8 cellular contexts compared by ENCODE assay signal in the genomic region with DNA sequence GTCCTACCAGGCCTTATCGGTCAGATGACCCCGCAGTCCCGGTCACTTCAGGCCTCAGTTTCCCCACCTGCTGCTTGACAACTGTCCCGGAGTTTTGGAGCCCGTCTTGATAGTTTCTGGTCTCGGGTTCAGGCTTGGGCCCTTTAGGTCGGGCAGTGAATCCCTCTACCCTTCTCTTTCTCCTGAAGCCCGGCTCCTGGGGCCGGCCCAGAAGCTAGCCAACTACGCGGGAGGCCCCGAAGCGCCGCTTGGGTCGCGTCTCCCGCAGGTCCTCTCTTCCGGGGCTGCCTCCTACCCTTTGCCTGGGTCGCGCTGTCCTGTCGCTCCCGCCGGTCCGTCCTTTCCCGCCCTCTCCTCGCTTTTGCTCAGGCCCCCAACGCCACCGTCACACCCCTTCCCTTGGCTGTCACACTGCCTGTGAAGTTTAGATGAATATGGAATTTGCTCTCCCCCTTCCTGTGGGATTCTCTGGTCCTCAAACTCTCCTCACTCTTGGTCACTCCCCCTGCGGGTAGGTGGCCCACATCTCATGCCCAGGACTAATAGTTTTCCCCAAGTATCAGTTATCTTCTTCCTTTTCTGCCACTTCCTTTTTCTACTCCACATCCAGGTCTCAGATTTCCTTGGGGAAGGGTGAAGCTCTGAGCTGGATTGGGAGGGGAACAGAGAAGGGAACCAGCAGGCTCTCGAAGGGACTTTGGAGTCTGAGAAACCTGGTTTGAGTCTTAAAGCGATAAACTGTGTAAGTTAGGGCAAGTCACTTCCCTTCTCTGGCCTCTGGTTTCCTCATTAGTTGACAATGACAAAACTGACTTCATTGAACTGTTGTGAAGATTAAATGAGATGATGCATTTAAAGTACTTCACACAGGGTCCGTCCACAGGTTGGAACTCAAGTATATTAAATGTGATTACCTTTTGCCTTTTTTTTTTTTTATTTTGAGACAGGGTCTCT. TPM values are rescaled to one million over a fixed set of nuclear protein-coding genes. Genes with fewer than 3 reads are reported as not detected.
A peak's percentile ranks its signal among the peaks of the same experiment; 100 is the strongest.
DNase-seq lines count a peak whose midpoint lies in the region; ATAC-seq and TF ChIP-seq lines count a peak whose summit lies in the region.

No MANE protein-coding gene starts in this region.

- H3K9me3 Mint-ChIP-seq in T-cell: no peaks in the 10 kb centered on the region
- no peaks in the 10 kb centered on the region for H3K9me3 Mint-ChIP-seq in neural crest cell

- H3K4me3 Mint-ChIP-seq in T-cell: peak overlapping the region; percentile 86 to 94 (median 90)
- H3K4me3 Mint-ChIP-seq in neural crest cell: peak overlapping the region; percentile 93

- TF ChIP-seq POLR2A in esophagus muscularis mucosa (IDR thresholded peaks at IDR 0.05; ENCODE audit: low read depth): no peak

- TF ChIP-seq EP300 in esophagus muscularis mucosa (IDR thresholded peaks at IDR 0.05): no peak

- H3K4me1 ChIP-seq in HEK293 (ENCODE audit: control insufficient read depth, insufficient read depth, low read length): peaks cover 2% of the 10 kb centered on the region; the same call in 1 of the 2 replicates
- H3K4me1 ChIP-seq in esophagus muscularis mucosa: peaks cover 28 to 60% (median 45%) of the 10 kb centered on the region in 4 donors

- ATAC-seq in T-cell (replicated peaks in 1 of 4) (no peak), GM18498 (IDR thresholded peaks at IDR 0.05; ENCODE audit: unreplicated experiment) (no peak), HG03280 (IDR thresholded peaks at IDR 0.05; ENCODE audit: unreplicated experiment) (no peak)

- POLR2A ChIA-PET in HEK293 (lab: Yijun Ruan, JAX): interaction anchor here (1.4 to 1.8 kb wide), 4 partner anchors 8 to 20 kb away, joined by 5 to 9 read pairs (median 6); partner anchors contain the start of genes CNIH2 and YIF1A
- POLR2A ChIA-PET in T-cell (lab: Charles Lee): interaction anchor here in 1 of 2 donors (0.5 kb wide), 2 partner anchors 385 to 1160 kb away, joined by 3 to 6 read pairs; no protein-coding TSS in a partner anchor

- H3K4me1 Mint-ChIP-seq in T-cell (peaks cover 41 to 55% (median 48%) of the 10 kb centered on the region in 3 donors), neural crest cell (peaks cover 25% of the 10 kb centered on the region)

- H3K4me3 ChIP-seq in HEK293 (ENCODE audit: low read depth, low read length): peak overlapping the region; percentile 92
- peak overlapping the region; percentile 71 to 95 (median 83) for H3K4me3 ChIP-seq in esophagus muscularis mucosa

- H3K27me3 ChIP-seq in esophagus muscularis mucosa: no peaks in the 10 kb centered on the region

- TF ChIP-seq CTCF in C4-2B (conservative IDR thresholded peaks at IDR 0.05): no peak; the same call in 1 of the 2 replicates
- peak; percentile 29; the same call in 1 of the 2 replicates for TF ChIP-seq CTCF in HEK293 (tag by site-specific recombination; IDR thresholded peaks at IDR 0.05)
- TF ChIP-seq CTCF in esophagus muscularis mucosa (IDR thresholded peaks at IDR 0.05): peak in 1 of 3 experiments; percentile 5
- peak; percentile 46 for TF ChIP-seq CTCF in neural crest cell (conservative IDR thresholded peaks at IDR 0.05)

- no peak for DNase-seq in T-cell
- DNase-seq in esophagus muscularis mucosa (ENCODE audit: extremely low spot score): no peak
- DNase-seq in neural crest cell (ENCODE audit: low read depth, low spot score): no peak
- DNase-seq in NCI-H2081 (lab: John Stamatoyannopoulos, UW): no peak

- H3K36me3 ChIP-seq in HEK293 (ENCODE audit: control insufficient read depth in 2 of 2, insufficient read depth in 1 of 2, low read length in 2 of 2): peaks cover 0 to 66% of the 10 kb centered on the region in 2 experiments; a peak in 2 of 3 replicates
- peaks cover 27 to 58% (median 51%) of the 10 kb centered on the region in 4 donors for H3K36me3 ChIP-seq in esophagus muscularis mucosa

- H3K9me3 ChIP-seq in HEK293 (ENCODE audit: control insufficient read depth, insufficient read depth, low read depth, low read length): no peaks in the 10 kb centered on the region
- H3K9me3 ChIP-seq in esophagus muscularis mucosa: no peaks in the 10 kb centered on the region

- intact Hi-C loops in esophagus muscularis mucosa (cut with DNase I): no loop called here

- CTCF ChIA-PET in HEK293 (lab: Yijun Ruan, JAX) (interaction anchor here (0.6 to 4.9 kb wide), 2 partner anchors 12 to 46 kb away, joined by 6 to 24 read pairs; no protein-coding TSS in a partner anchor), T-cell (lab: Charles Lee) (interaction anchor here in 1 of 2 donors (1.7 kb wide), 1 partner anchor 409 kb away, joined by 5 read pairs; the partner anchor contains the start of gene MUS81)

- no peaks in the 10 kb centered on the region for H3K27me3 Mint-ChIP-seq in T-cell
- peaks cover 5% of the 10 kb centered on the region for H3K27me3 Mint-ChIP-seq in neural crest cell (ENCODE audit: low read depth)

- peaks cover 30% of the 10 kb centered on the region for H3K36me3 Mint-ChIP-seq in T-cell
- peaks cover 9% of the 10 kb centered on the region for H3K36me3 Mint-ChIP-seq in neural crest cell (ENCODE audit: low read depth)

- H3K27ac ChIP-seq in C4-2B (peak overlapping the region; percentile 89), HEK293 (ENCODE audit: extremely low read depth, low read depth, low read length) (peak overlapping the region; percentile 73), esophagus muscularis mucosa (replicated peaks in 1 of 4) (peak overlapping the region; percentile 95 to 98 (median 97))

- H3K27ac Mint-ChIP-seq in T-cell (peak overlapping the region; percentile 88 to 91), neural crest cell (ENCODE audit: unreplicated experiment) (peak overlapping the region; percentile 92)

- 2% methylated on average over 28 of the region's 32 CpGs for WGBS in esophagus muscularis mucosa

TF ChIP-seq in HEK293, 187 proteins besides CTCF, POLR2A, EP300 and RAD21 (continues in another document):
- TF ChIP-seq ZBTB17 (tag by site-specific recombination; IDR thresholded peaks at IDR 0.05) (peak; percentile 67; the same call in 1 of the 2 replicates), ZNF600 (tag by site-specific recombination; IDR thresholded peaks at IDR 0.05) (peak; percentile 63), ZNF610 (tag by site-specific recombination; IDR thresholded peaks at IDR 0.05; ENCODE audit: borderline replicate concordance) (no peak), ZNF335 (tag by site-specific recombination; conservative IDR thresholded peaks at IDR 0.05) (peak; percentile 96), PRDM1 (tag by site-specific recombination; IDR thresholded peaks at IDR 0.05) (peak; percentile 62), ZNF148 (tag by site-specific recombination; IDR thresholded peaks at IDR 0.05; ENCODE audit: borderline replicate concordance) (no peak), ZNF664 (tag by site-specific recombination; IDR thresholded peaks at IDR 0.05) (peak; percentile 88), ZNF585B (tag by site-specific recombination; IDR thresholded peaks at IDR 0.05) (no peak), KLF9 (tag by site-specific recombination; IDR thresholded peaks at IDR 0.05; ENCODE audit: low read depth) (peak; percentile 40; the same call in 1 of the 2 replicates), ZNF19 (tag by site-specific recombination; IDR thresholded peaks at IDR 0.05; ENCODE audit: low read depth) (no peak), SP7 (tag by site-specific recombination; IDR thresholded peaks at IDR 0.05) (peak; percentile 12; the same call in 1 of the 2 replicates)
- TF ChIP-seq, protein P1, sequence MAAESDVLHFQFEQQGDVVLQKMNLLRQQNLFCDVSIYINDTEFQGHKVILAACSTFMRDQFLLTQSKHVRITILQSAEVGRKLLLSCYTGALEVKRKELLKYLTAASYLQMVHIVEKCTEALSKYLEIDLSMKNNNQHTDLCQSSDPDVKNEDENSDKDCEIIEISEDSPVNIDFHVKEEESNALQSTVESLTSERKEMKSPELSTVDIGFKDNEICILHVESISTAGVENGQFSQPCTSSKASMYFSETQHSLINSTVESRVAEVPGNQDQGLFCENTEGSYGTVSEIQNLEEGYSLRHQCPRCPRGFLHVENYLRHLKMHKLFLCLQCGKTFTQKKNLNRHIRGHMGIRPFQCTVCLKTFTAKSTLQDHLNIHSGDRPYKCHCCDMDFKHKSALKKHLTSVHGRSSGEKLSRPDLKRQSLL (tag by site-specific recombination; IDR thresholded peaks at IDR 0.05): no peak

RNA-seq across cellular contexts. Expression of gene RAB1B, which starts 0.8 kb away (rescaled TPM):
- total RNA-seq in T-cell (10 to 100 TPM; 60.7 to 98.8 (median 95.2) TPM), esophagus muscularis mucosa (100 to 1,000 TPM in 3 of 4 donors, 10 to 100 TPM in 1; 97.2 to 163 (median 132) TPM), neural crest cell (114 and 116 TPM in 2 replicates)

RNA-seq across cellular contexts. Expression of gene CNIH2, which starts 8.7 kb away (rescaled TPM):
- total RNA-seq in T-cell (1 to 10 TPM; 1.9 to 9.9 (median 2.7) TPM), esophagus muscularis mucosa (under 1 TPM in 1 of 4 donors, not detected in 3; 0.40 TPM), neural crest cell (44.6 and 46.0 TPM in 2 replicates)

RNA-seq across cellular contexts. Expression of gene KLC2, which starts 11.7 kb away (rescaled TPM):
- total RNA-seq in T-cell (10 to 100 TPM; 36.9 to 52.9 (median 43.9) TPM), esophagus muscularis mucosa (10 to 100 TPM; 24.7 to 53.5 (median 36.7) TPM), neural crest cell (64.5 and 70.8 TPM in 2 replicates)

RNA-seq across cellular contexts. Expression of gene YIF1A, which starts 19.7 kb away (rescaled TPM):
- 10 to 100 TPM; 24.5 to 63.3 (median 56.9) TPM for total RNA-seq in T-cell
- total RNA-seq in esophagus muscularis mucosa: 10 to 100 TPM; 57.7 to 92.5 (median 85.4) TPM
- total RNA-seq in neural crest cell: 59.4 and 60.9 TPM in 2 replicates

RNA-seq across cellular contexts. Expression of gene TMEM151A, which starts 22.5 kb away (rescaled TPM):
- total RNA-seq in T-cell (under 1 TPM in 4 of 5 donors, not detected in 1; 0.19 to 0.33 (median 0.23) TPM), esophagus muscularis mucosa (under 1 TPM; 0.42 to 0.71 (median 0.54) TPM), neural crest cell (0.57 and 1.0 TPM in 2 replicates)
